Comparison of ENCODE assay signal across 8 cellular contexts in the genomic region with DNA sequence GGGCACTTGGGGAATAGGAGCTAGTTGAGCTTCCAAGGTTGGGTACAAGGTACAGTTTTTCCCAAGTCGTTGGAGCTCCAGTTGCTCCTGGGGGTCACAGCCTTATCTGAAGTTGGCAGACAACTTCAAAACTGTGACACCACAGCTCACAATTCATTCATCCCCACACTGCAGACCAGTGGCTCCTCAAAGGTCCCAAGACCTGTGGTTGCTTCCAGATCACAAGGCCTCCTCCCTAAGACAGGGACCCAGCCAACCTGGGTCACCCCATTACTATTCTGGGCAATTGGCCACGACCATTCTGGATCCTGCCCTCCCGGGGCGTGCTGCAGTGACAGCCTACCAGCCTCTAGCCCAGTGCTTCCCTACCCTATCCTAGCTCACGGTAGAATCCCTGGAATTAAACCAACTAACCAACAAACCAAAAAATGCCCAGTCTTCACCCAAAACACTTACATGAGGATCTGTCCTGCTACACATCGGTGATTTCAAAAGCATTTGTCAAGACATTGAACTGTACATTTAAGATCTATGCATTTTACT. TPM values are rescaled to one million over a fixed set of nuclear protein-coding genes. Genes with fewer than 3 reads are reported as not detected.
A peak's percentile ranks its signal among the peaks of the same experiment; 100 is the strongest.
DNase-seq lines count a peak whose midpoint lies in the region; TF ChIP-seq lines count a peak whose summit lies in the region.

No MANE protein-coding gene starts in this region.

- no peak for TF ChIP-seq POLR2A in spleen (IDR thresholded peaks at IDR 0.05)

- peaks cover 6% of the 10 kb centered on the region for H4K20me1 ChIP-seq in hepatocyte (ENCODE audit: insufficient read depth, poor library complexity, severe bottlenecking)

- intact Hi-C loops in cardiac septum (cut with DNase I) (no loop called here), spleen (cut with DNase I; ENCODE audit: low total_unique reads) (no loop called here)

- H2AFZ ChIP-seq in hepatocyte, result peak overlapping the region; percentile 1

- WGBS in hepatocyte (ENCODE audit: low lambda C conversion rate, missing lambda C conversion rate), result 13% methylated on average over 6 of the region's 6 CpGs
- WGBS in spleen, 5 donors, result 9 to 15% (median 13%) methylated on average over 6 of the region's 6 CpGs

- H3K4me1 ChIP-seq in cardiac muscle cell (ENCODE audit: low read depth) (peaks cover 14% of the 10 kb centered on the region), hepatocyte (ENCODE audit: insufficient read depth) (peaks cover 30% of the 10 kb centered on the region), spleen (peaks cover 19 to 46% (median 42%) of the 10 kb centered on the region in 6 donors)

- H3K27ac ChIP-seq in cardiac muscle cell (peak overlapping the region; percentile 69), WERI-Rb-1 (peak overlapping the region; percentile 77), hepatocyte (peak overlapping the region; percentile 19), spleen (peak overlapping the region; percentile 72 to 88 (median 80))

- peak in 1 of 2 donors; percentile 23 for DNase-seq in cardiac muscle cell (ENCODE audit: low read depth in 1 of 2, low spot score in 1 of 2)
- no peak for DNase-seq in cardiac septum (ENCODE audit: low spot score)
- DNase-seq in WERI-Rb-1, result no peak
- no peak for DNase-seq in hepatocyte (ENCODE audit: low spot score)
- DNase-seq in spleen, result no peak
- DNase-seq in 8988T, result no peak
- DNase-seq in COR-L47 (lab: John Stamatoyannopoulos, UW), result no peak
- no peak for DNase-seq in globus pallidus (ENCODE audit: low spot score)

- peak overlapping the region; percentile 76 for H3K4me2 ChIP-seq in hepatocyte

- no peaks in the 10 kb centered on the region for H3K27me3 ChIP-seq in cardiac muscle cell
- H3K27me3 ChIP-seq in WERI-Rb-1 (ENCODE audit: insufficient read depth, low read depth, severe bottlenecking), result no peaks in the 10 kb centered on the region
- no peaks in the 10 kb centered on the region for H3K27me3 ChIP-seq in hepatocyte
- no peaks in the 10 kb centered on the region for H3K27me3 ChIP-seq in spleen (replicated peaks in 1 of 7)

- TF ChIP-seq CTCF in cardiac muscle cell (IDR thresholded peaks at IDR 0.05; ENCODE audit: low read depth, low read length) (no peak), WERI-Rb-1 (IDR thresholded peaks at IDR 0.05; ENCODE audit: low read depth, low read length) (no peak), hepatocyte (IDR thresholded peaks at IDR 0.05; ENCODE audit: poor library complexity) (no peak), spleen (IDR thresholded peaks at IDR 0.05 in 8 of 11, conservative IDR thresholded peaks at IDR 0.05 in 3 of 11) (no peak)

- no peaks in the 10 kb centered on the region for H3K9me3 ChIP-seq in cardiac muscle cell (ENCODE audit: low read depth)
- no peaks in the 10 kb centered on the region for H3K9me3 ChIP-seq in WERI-Rb-1 (ENCODE audit: severe bottlenecking)
- H3K9me3 ChIP-seq in hepatocyte (ENCODE audit: low read depth), result no peaks in the 10 kb centered on the region
- no peaks in the 10 kb centered on the region for H3K9me3 ChIP-seq in spleen

- H3K4me3 ChIP-seq in cardiac muscle cell, result peak overlapping the region; percentile 41
- H3K4me3 ChIP-seq in WERI-Rb-1 (ENCODE audit: low read depth, low read length), result peak overlapping the region; percentile 70
- H3K4me3 ChIP-seq in hepatocyte, result peak overlapping the region; percentile 18
- peak overlapping the region in 7 of 8 donors; percentile 28 to 95 (median 79) for H3K4me3 ChIP-seq in spleen

- peaks cover 33% of the 10 kb centered on the region for H3K79me2 ChIP-seq in hepatocyte

- peaks cover 4% of the 10 kb centered on the region for H3K36me3 ChIP-seq in cardiac muscle cell
- peaks cover 17% of the 10 kb centered on the region for H3K36me3 ChIP-seq in WERI-Rb-1
- no peaks in the 10 kb centered on the region for H3K36me3 ChIP-seq in hepatocyte (replicated peaks; ENCODE audit: insufficient read depth, low read depth)
- peaks cover 0 to 33% (median 23%) of the 10 kb centered on the region in 6 donors for H3K36me3 ChIP-seq in spleen

- H3K9me2 ChIP-seq in hepatocyte (replicated peaks; ENCODE audit: insufficient read depth), result no peaks in the 10 kb centered on the region

RNA-seq across cellular contexts. Expression of a gene that starts 0.9 kb away (rescaled TPM):
- 48.5 and 62.5 TPM in 2 replicates for total RNA-seq in cardiac muscle cell
- 88.0 and 117 TPM in 2 replicates for polyA plus RNA-seq in cardiac muscle cell
- total RNA-seq in cardiac septum, result 24.1 TPM
- total RNA-seq in hepatocyte, result 15.0 and 18.3 TPM in 2 replicates
- 25.0 and 27.6 TPM in 2 replicates for polyA plus RNA-seq in hepatocyte
- total RNA-seq in spleen, result 10 to 100 TPM in 5 of 7 donors, 1 to 10 TPM in 2; 9.3 to 17.8 (median 11.2) TPM
- polyA plus RNA-seq in spleen, result 10 to 100 TPM; 14.7 to 26.6 (median 15.4) TPM

RNA-seq across cellular contexts. Expression of a gene that starts 17.8 kb away (rescaled TPM):
- total RNA-seq in cardiac muscle cell, result 6.6 and 24.5 TPM in 2 replicates
- 8.1 and 37.3 TPM in 2 replicates for polyA plus RNA-seq in cardiac muscle cell
- total RNA-seq in cardiac septum, result 1,015 TPM
- 780 and 875 TPM in 2 replicates for total RNA-seq in hepatocyte
- polyA plus RNA-seq in hepatocyte, result 565 and 568 TPM in 2 replicates
- total RNA-seq in spleen, result 100 to 1,000 TPM; 158 to 544 (median 389) TPM
- 100 to 1,000 TPM; 371 to 519 (median 445) TPM for polyA plus RNA-seq in spleen

RNA-seq across cellular contexts. Expression of a gene that starts 18.2 kb away (rescaled TPM):
- total RNA-seq in cardiac muscle cell (24.3 and 51.9 TPM in 2 replicates), cardiac septum (2.3 TPM), hepatocyte (6.4 and 14.0 TPM in 2 replicates), spleen (10 to 100 TPM; 38.0 to 78.9 (median 61.2) TPM)
- polyA plus RNA-seq in cardiac muscle cell (15.0 and 20.7 TPM in 2 replicates), hepatocyte (12.3 and 21.6 TPM in 2 replicates), spleen (10 to 100 TPM; 17.7 to 51.7 (median 35.2) TPM)

RNA-seq across cellular contexts. Expression of a gene that starts 28.5 kb away (rescaled TPM):
- total RNA-seq in cardiac muscle cell (36.0 and 38.3 TPM in 2 replicates), cardiac septum (15.2 TPM), hepatocyte (11.4 and 22.6 TPM in 2 replicates), spleen (10 to 100 TPM; 24.0 to 55.3 (median 30.2) TPM)
- polyA plus RNA-seq in cardiac muscle cell (21.9 and 34.2 TPM in 2 replicates), hepatocyte (27.6 and 31.9 TPM in 2 replicates), spleen (10 to 100 TPM; 28.5 to 33.9 (median 31.1) TPM)

RNA-seq across cellular contexts. Expression of a gene that starts 39.2 kb away (rescaled TPM):
- 160 and 202 TPM in 2 replicates for total RNA-seq in cardiac muscle cell
- polyA plus RNA-seq in cardiac muscle cell, result 150 and 191 TPM in 2 replicates
- 115 TPM for total RNA-seq in cardiac septum
- 51.2 and 57.2 TPM in 2 replicates for total RNA-seq in hepatocyte
- polyA plus RNA-seq in hepatocyte, result 96.1 and 97.4 TPM in 2 replicates
- total RNA-seq in spleen, result 100 to 1,000 TPM in 5 of 7 donors, 10 to 100 TPM in 2; 69.9 to 151 (median 106) TPM
- polyA plus RNA-seq in spleen, result 10 to 100 TPM; 24.6 to 62.0 (median 34.2) TPM

Comparison
In these comparisons a context has a peak if more than half of its experiments do, and no peak if none do; other contexts are left out.
1. H3K27ac ChIP-seq: peak in every context shown above with its lines; median percentile 80 in spleen; 77 in WERI-Rb-1; 69 in cardiac muscle cell; 19 in hepatocyte.
2. H3K4me3 ChIP-seq: peak in every context shown above with its lines; median percentile 79 in spleen; 70 in WERI-Rb-1; 41 in cardiac muscle cell; 18 in hepatocyte.